Comparison of ENCODE assay signal across 27 cellular contexts in genomic region chr2:107264184-107264583, GRCh38.
"Had no signal": no experiment of that assay in that cellular context is flagged by ENCODE, and none has a peak within 500 bp of the region (broad histone marks: within the 10 kb centered on the region; RNA-seq: fewer than 3 reads in every experiment).

No MANE protein-coding gene starts in this region.

- H3K79me2 ChIP-seq: parathyroid adenoma had no signal

- H3K36me3 ChIP-seq: ovary, right lobe of liver, sigmoid colon, stomach, thoracic aorta, thyroid gland, tibial nerve, upper lobe of left lung, vagina had no signal

- H3K4me1 ChIP-seq: parathyroid adenoma, psoas muscle, right lobe of liver, sigmoid colon, stomach, thyroid gland, tibial nerve, upper lobe of left lung, vagina had no signal

- H2AFZ ChIP-seq: parathyroid adenoma had no signal

- H3K4me1 Mint-ChIP-seq: neural crest cell; stimulated activated effector memory CD8-positive, alpha-beta T cell treated with anti-CD3 and anti-CD28 coated beads, Interleukin-12 subunit alpha, Interleukin-12 subunit beta, amount 100 ng/mL, for 72 hours; stimulated activated naive B cell treated with anti-CD40 and anti-IgM and Interleukin-4, amounts not matched to agents 10 μg/mL and 1 μg/mL and 100 μg/mL, for 72 hours had no signal

- H3K4me3 ChIP-seq: ovary, psoas muscle, right lobe of liver, sigmoid colon, stomach, thoracic aorta, thyroid gland, tibial nerve, upper lobe of left lung, vagina had no signal

- H3K27me3 Mint-ChIP-seq: natural killer cell treated with Interleukin-12 subunit alpha and Interleukin-12 subunit beta and Interleukin-15 and Interleukin-18, amount 100 ng/mL, for 72 hours; stimulated activated naive B cell treated with anti-CD40 and anti-IgM and Interleukin-4, amounts not matched to agents 10 μg/mL and 1 μg/mL and 100 μg/mL, for 72 hours; stimulated activated naive CD8-positive, alpha-beta T cell treated with anti-CD3 and anti-CD28 coated beads, Interleukin-15, Interleukin-2, amounts not matched to agents 100 ng/mL and 50 ng/mL, for 24 hours had no signal

- H3K36me3 Mint-ChIP-seq: natural killer cell treated with Interleukin-12 subunit alpha and Interleukin-12 subunit beta and Interleukin-15 and Interleukin-18, amount 100 ng/mL, for 72 hours; stimulated activated effector memory CD8-positive, alpha-beta T cell treated with anti-CD3 and anti-CD28 coated beads, Interleukin-12 subunit alpha, Interleukin-12 subunit beta, amount 100 ng/mL, for 72 hours; stimulated activated naive B cell treated with anti-CD40 and anti-IgM and Interleukin-4, amounts not matched to agents 10 μg/mL and 1 μg/mL and 100 μg/mL, for 72 hours had no signal

- H3K27ac ChIP-seq: ovary, parathyroid adenoma, psoas muscle, right lobe of liver, sigmoid colon, stomach, thoracic aorta, thyroid gland, tibial nerve, upper lobe of left lung, vagina had no signal

- H3K4me3 Mint-ChIP-seq: natural killer cell treated with Interleukin-12 subunit alpha and Interleukin-12 subunit beta and Interleukin-15 and Interleukin-18, amount 100 ng/mL, for 72 hours; nephron progenitor cell; neural crest cell; stimulated activated effector memory CD8-positive, alpha-beta T cell treated with anti-CD3 and anti-CD28 coated beads, Interleukin-12 subunit alpha, Interleukin-12 subunit beta, amount 100 ng/mL, for 72 hours; stimulated activated naive B cell treated with anti-CD40 and anti-IgM and Interleukin-4, amounts not matched to agents 10 μg/mL and 1 μg/mL and 100 μg/mL, for 72 hours; stimulated activated naive CD8-positive, alpha-beta T cell treated with anti-CD3 and anti-CD28 coated beads, Interleukin-15, Interleukin-2, amounts not matched to agents 100 ng/mL and 50 ng/mL, for 24 hours had no signal

- H3K27me3 ChIP-seq: ovary, right lobe of liver, sigmoid colon, stomach, thyroid gland, tibial nerve, upper lobe of left lung, vagina had no signal

- DNase-seq: nephron progenitor cell; occipital lobe; ovary; psoas muscle; right cardiac atrium; right lobe of liver; sigmoid colon; small intestine; stimulated activated CD4-positive, alpha-beta T cell treated with anti-CD3 and anti-CD28 coated beads, Interleukin-15, amount 100 ng/mL, for 24 hours; stimulated activated CD4-positive, alpha-beta T cell treated with anti-CD3 and anti-CD28 coated beads, Interleukin-2, amount 100 ng/mL, for 24 hours; stimulated activated CD4-positive, alpha-beta T cell treated with anti-CD3 and anti-CD28 coated beads, Interleukin-2, amount 100 ng/mL, for 48 hours; stimulated activated CD4-positive, alpha-beta T cell treated with anti-CD3 and anti-CD28 coated beads, Interleukin-4, amount 100 ng/mL, for 24 hours; stimulated activated naive B cell treated with anti-CD40 and anti-IgM and Interleukin-4, amounts not matched to agents 10 μg/mL and 1 μg/mL and 100 μg/mL, for 72 hours; stimulated activated naive CD4-positive, alpha-beta T cell treated with Interleukin-2 at 50 U/mL for 16 hours; stomach; thyroid gland; trophoblast cell; upper lobe of left lung had no signal

- H3K9me3 ChIP-seq: ovary, psoas muscle, right lobe of liver, sigmoid colon, stomach, thoracic aorta, thyroid gland, tibial nerve, upper lobe of left lung, vagina had no signal

- H3K9ac ChIP-seq: parathyroid adenoma had no signal

- H3K9me3 Mint-ChIP-seq: neural crest cell; stimulated activated naive CD8-positive, alpha-beta T cell treated with anti-CD3 and anti-CD28 coated beads, Interleukin-15, Interleukin-2, amounts not matched to agents 100 ng/mL and 50 ng/mL, for 24 hours had no signal

- ATAC-seq: natural killer cell treated with Interleukin-12 subunit alpha and Interleukin-12 subunit beta and Interleukin-15 and Interleukin-18, amount 100 ng/mL, for 72 hours; psoas muscle; right cardiac atrium; right lobe of liver; stimulated activated effector memory CD8-positive, alpha-beta T cell treated with anti-CD3 and anti-CD28 coated beads, Interleukin-12 subunit alpha, Interleukin-12 subunit beta, amount 100 ng/mL, for 72 hours; stimulated activated naive B cell treated with anti-CD40 and anti-IgM and Interleukin-4, amounts not matched to agents 10 μg/mL and 1 μg/mL and 100 μg/mL, for 72 hours had no signal

- H3K27ac Mint-ChIP-seq: natural killer cell treated with Interleukin-12 subunit alpha and Interleukin-12 subunit beta and Interleukin-15 and Interleukin-18, amount 100 ng/mL, for 72 hours; nephron progenitor cell; progenitor cell of endocrine pancreas; stimulated activated effector memory CD8-positive, alpha-beta T cell treated with anti-CD3 and anti-CD28 coated beads, Interleukin-12 subunit alpha, Interleukin-12 subunit beta, amount 100 ng/mL, for 72 hours; stimulated activated naive B cell treated with anti-CD40 and anti-IgM and Interleukin-4, amounts not matched to agents 10 μg/mL and 1 μg/mL and 100 μg/mL, for 72 hours; stimulated activated naive CD8-positive, alpha-beta T cell treated with anti-CD3 and anti-CD28 coated beads, Interleukin-15, Interleukin-2, amounts not matched to agents 100 ng/mL and 50 ng/mL, for 24 hours had no signal
